ENCODE assay signal across 1 cellular context in the genomic region with DNA sequence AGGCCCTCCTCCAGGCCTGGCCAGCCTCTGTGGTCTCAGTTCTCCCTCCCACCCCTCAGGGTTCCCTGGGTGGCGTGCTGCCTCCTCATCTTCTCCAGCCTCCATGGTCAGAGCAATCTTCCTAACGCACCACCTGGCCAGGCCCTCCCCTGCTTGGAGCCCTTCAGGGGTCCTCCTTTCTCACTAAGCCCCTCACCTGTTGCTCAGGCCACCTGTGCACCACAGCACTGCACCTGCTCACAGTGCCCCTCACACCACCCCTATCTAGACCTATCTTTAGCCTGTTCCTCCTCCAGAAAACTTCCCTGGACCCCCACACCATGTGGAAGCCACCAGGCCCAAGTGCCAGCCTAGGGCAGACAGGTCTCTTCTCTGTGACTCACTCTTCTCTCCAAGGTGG.
TF ChIP-seq lines count a peak whose summit lies in the region.

No MANE protein-coding gene starts in this region.

TF ChIP-seq in HEK293, 187 proteins besides CTCF, POLR2A, EP300 and RAD21:
- no peak for TF ChIP-seq ZNF529 (tag by site-specific recombination; IDR thresholded peaks at IDR 0.05; ENCODE audit: insufficient replicate concordance)
- no peak for TF ChIP-seq ZNF132 (tag by site-specific recombination; IDR thresholded peaks at IDR 0.05; ENCODE audit: borderline replicate concordance)
- TF ChIP-seq SCRT1 (tag by site-specific recombination; IDR thresholded peaks at IDR 0.05; ENCODE audit: borderline replicate concordance) = peak; percentile 76
- no peak for TF ChIP-seq OVOL3 (tag by site-specific recombination; IDR thresholded peaks at IDR 0.05)
- peak; percentile 90 for TF ChIP-seq SCRT2 (tag by site-specific recombination; IDR thresholded peaks at IDR 0.05)
- TF ChIP-seq ZNF274 (IDR thresholded peaks at IDR 0.05; ENCODE audit: low read length) = no peak
- no peak for TF ChIP-seq ZNF274 (tag by site-specific recombination; IDR thresholded peaks at IDR 0.05; ENCODE audit: borderline replicate concordance)
- TF ChIP-seq REPIN1 (tag by site-specific recombination; IDR thresholded peaks at IDR 0.05; ENCODE audit: low read depth) = no peak
- TF ChIP-seq ZNF214 (tag by site-specific recombination; IDR thresholded peaks at IDR 0.05; ENCODE audit: borderline replicate concordance) = no peak
- TF ChIP-seq ZFP37 (tag by site-specific recombination; IDR thresholded peaks at IDR 0.05) = no peak
- no peak for TF ChIP-seq ZNF521 (tag by site-specific recombination; IDR thresholded peaks at IDR 0.05)
- TF ChIP-seq BCL11B (tag by site-specific recombination; IDR thresholded peaks at IDR 0.05; ENCODE audit: low read depth) = no peak
- peak; percentile 35; the same call in 1 of the 2 replicates for TF ChIP-seq GLIS1 (tag by site-specific recombination; IDR thresholded peaks at IDR 0.05)
- TF ChIP-seq, protein P1, sequence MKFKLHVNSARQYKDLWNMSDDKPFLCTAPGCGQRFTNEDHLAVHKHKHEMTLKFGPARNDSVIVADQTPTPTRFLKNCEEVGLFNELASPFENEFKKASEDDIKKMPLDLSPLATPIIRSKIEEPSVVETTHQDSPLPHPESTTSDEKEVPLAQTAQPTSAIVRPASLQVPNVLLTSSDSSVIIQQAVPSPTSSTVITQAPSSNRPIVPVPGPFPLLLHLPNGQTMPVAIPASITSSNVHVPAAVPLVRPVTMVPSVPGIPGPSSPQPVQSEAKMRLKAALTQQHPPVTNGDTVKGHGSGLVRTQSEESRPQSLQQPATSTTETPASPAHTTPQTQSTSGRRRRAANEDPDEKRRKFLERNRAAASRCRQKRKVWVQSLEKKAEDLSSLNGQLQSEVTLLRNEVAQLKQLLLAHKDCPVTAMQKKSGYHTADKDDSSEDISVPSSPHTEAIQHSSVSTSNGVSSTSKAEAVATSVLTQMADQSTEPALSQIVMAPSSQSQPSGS (tag by site-specific recombination; IDR thresholded peaks at IDR 0.05; ENCODE audit: low read depth) = no peak
- TF ChIP-seq ZSCAN16 (tag by site-specific recombination; IDR thresholded peaks at IDR 0.05) = no peak
- no peak for TF ChIP-seq ZNF184 (tag by site-specific recombination; IDR thresholded peaks at IDR 0.05)
- no peak for TF ChIP-seq ZNF37A (tag by site-specific recombination; IDR thresholded peaks at IDR 0.05)
- no peak for TF ChIP-seq MZF1 (tag by site-specific recombination; IDR thresholded peaks at IDR 0.05; ENCODE audit: borderline replicate concordance)
- TF ChIP-seq ZNF768 (tag by site-specific recombination; IDR thresholded peaks at IDR 0.05) = no peak
